In the genomic region with DNA sequence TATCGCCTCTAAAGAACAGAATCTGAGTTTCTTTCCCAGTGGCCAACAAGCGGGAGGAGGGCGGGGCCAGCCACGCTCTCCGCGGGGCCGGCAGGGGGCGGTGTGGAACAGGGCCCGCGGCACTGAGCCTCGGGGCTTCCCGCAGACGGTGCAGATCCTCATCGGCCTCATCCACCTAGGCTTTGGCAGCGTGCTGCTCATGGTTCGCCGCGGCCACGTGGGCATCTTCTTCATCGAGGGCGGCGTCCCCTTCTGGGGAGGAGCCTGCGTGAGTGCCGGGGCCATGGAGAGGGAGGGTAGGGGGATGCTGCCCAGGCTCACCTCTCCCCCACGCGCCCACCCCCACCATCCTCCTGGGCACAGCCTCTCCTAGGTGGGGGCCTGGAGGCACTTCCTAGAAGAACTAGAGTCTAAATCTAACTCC, we compare ENCODE assay signal across 1 cellular context.
TF ChIP-seq lines count a peak whose summit lies in the region.

No MANE protein-coding gene starts in this region.

TF ChIP-seq in endothelial cell of umbilical vein, 7 proteins besides CTCF, POLR2A, EP300 and RAD21:
- TF ChIP-seq EZH2 (IDR thresholded peaks at IDR 0.05; ENCODE audit: borderline replicate concordance, low read depth, low read length, severe bottlenecking), result no peak
- TF ChIP-seq GATA2 (IDR thresholded peaks at IDR 0.05; ENCODE audit: insufficient read depth, insufficient read length, low read depth, low read length), result no peak
- TF ChIP-seq FOS (IDR thresholded peaks at IDR 0.05; ENCODE audit: borderline replicate concordance, insufficient read depth, low read length), result no peak
- TF ChIP-seq, protein P1, sequence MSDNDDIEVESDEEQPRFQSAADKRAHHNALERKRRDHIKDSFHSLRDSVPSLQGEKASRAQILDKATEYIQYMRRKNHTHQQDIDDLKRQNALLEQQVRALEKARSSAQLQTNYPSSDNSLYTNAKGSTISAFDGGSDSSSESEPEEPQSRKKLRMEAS (IDR thresholded peaks at IDR 0.05; ENCODE audit: insufficient read depth, insufficient read length), result no peak
- TF ChIP-seq POLR2AphosphoS5 (IDR thresholded peaks at IDR 0.05; ENCODE audit: insufficient read depth, low read depth, low read length), result no peak
- no peak for TF ChIP-seq JUN (IDR thresholded peaks at IDR 0.05; ENCODE audit: borderline replicate concordance, insufficient read depth, insufficient read length, low read depth)
- TF ChIP-seq MYC (IDR thresholded peaks at IDR 0.05; ENCODE audit: low read depth, low read length), result no peak
TF ChIP-seq in endothelial cell of umbilical vein: peak in this region for 0.
